11 cellular contexts compared by ENCODE assay signal in the genomic region with DNA sequence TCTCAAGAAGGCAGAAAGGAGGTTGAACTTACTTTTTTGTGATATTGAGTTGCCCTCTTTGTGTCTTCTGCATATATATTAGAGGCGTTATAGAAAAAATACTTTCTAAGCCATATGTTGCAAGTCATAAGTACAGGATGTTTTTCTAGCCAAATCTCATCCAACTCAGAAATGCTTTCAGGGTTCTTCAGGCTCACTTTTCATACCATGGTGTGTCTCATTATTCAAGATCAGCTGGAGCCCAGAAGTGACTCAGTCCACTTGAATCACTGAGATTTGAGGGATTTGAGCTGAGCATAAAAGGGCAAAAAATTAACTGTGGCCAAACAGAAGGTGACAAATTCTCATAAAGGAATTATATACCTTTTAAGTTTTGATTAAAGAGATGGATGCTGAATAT.
A peak's percentile ranks its signal among the peaks of the same experiment; 100 is the strongest.
DNase-seq lines count a peak whose midpoint lies in the region; ATAC-seq, FAIRE-seq and TF ChIP-seq lines count a peak whose summit lies in the region.
"Had no signal": no experiment of that assay in that cellular context is flagged by ENCODE, and none has a peak within 500 bp of the region (broad histone marks: within the 10 kb centered on the region; RNA-seq: fewer than 3 reads in every experiment).

No MANE protein-coding gene starts in this region.

- no peaks in the 10 kb centered on the region for H3K9me3 ChIP-seq in AG04450 (ENCODE audit: control insufficient read depth, insufficient read depth, low read length)
- H3K9me3 ChIP-seq in lung (ENCODE audit: control insufficient read depth in 2 of 2, insufficient read depth in 1 of 2, low read length in 1 of 2): no peaks in the 10 kb centered on the region
- no peaks in the 10 kb centered on the region for H3K9me3 ChIP-seq in colonic mucosa

- H3K27me3 ChIP-seq in AG04450 (ENCODE audit: control insufficient read depth, insufficient read depth, low read length) (no peaks in the 10 kb centered on the region), bronchial epithelial cell (ENCODE audit: control insufficient read depth, insufficient read depth, low read length) (no peaks in the 10 kb centered on the region), lung (ENCODE audit: control insufficient read depth, insufficient read depth) (no peaks in the 10 kb centered on the region), colonic mucosa (no peaks in the 10 kb centered on the region)

- TF ChIP-seq CTCF in AG04450 (IDR thresholded peaks at IDR 0.05; ENCODE audit: low read depth, low read length) (no peak), bronchial epithelial cell (IDR thresholded peaks at IDR 0.05; ENCODE audit: insufficient read depth, low read length, severe bottlenecking) (no peak), lung (IDR thresholded peaks at IDR 0.05; ENCODE audit: control extremely low read depth, extremely low read depth) (no peak), colonic mucosa (IDR thresholded peaks at IDR 0.05) (no peak)

- ATAC-seq in lung (ENCODE audit: insufficient read depth, low FRiP score) (peak; percentile 61), GM21717 (IDR thresholded peaks at IDR 0.05; ENCODE audit: unreplicated experiment) (no peak), GM18498 (IDR thresholded peaks at IDR 0.05; ENCODE audit: unreplicated experiment) (no peak)

- POLR2A ChIA-PET in AG04450 (lab: Yijun Ruan, JAX): interaction anchor here (1.1 to 1.2 kb wide), 2 partner anchors 137 to 143 kb away, joined by 3 to 5 read pairs; no protein-coding TSS in a partner anchor

- H3K36me3 ChIP-seq in bronchial epithelial cell (ENCODE audit: control insufficient read depth, insufficient read depth, low read length) (no peaks in the 10 kb centered on the region), lung (ENCODE audit: control insufficient read depth in 2 of 2, insufficient read depth in 2 of 2, low read length in 2 of 2) (no peaks in the 10 kb centered on the region), colonic mucosa (no peaks in the 10 kb centered on the region)

- intact Hi-C loops in colonic mucosa (cut with DNase I): no loop called here

- H3K4me1 ChIP-seq in lung (ENCODE audit: control insufficient read depth in 2 of 2, insufficient read depth in 2 of 2, low read length in 2 of 2) (no peaks in the 10 kb centered on the region), colonic mucosa (no peaks in the 10 kb centered on the region)

- DNase-seq in AG04450 (ENCODE audit: low read depth, low spot score) (peak; percentile 70), HTR-8/SVneo (ENCODE audit: insufficient read length, low spot score) (peak; percentile 32), bronchial epithelial cell (ENCODE audit: low read depth) (peak; percentile 79), lung (ENCODE audit: low spot score) (no peak), mesenteric fat pad (ENCODE audit: low spot score) (no peak), colonic mucosa (no peak)
- DNase-seq: activated CD4-positive, alpha-beta T cell treated with anti-CD3 and anti-CD28 coated beads, Interleukin-2, amount 50 U/mL, for 1 hour; activated gamma-delta T cell treated with Interleukin-2 at 50 U/mL for 16 hours; H7 had no signal

- CTCF ChIA-PET in AG04450 (lab: Charles Lee): interaction anchor here (0.5 kb wide), 1 partner anchor 138 kb away, joined by 3 read pairs; no protein-coding TSS in a partner anchor

- H3K27ac ChIP-seq in AG04450 (ENCODE audit: low read depth, low read length) (no peak overlapping the region), lung (ENCODE audit: low read depth in 1 of 2, low read length in 1 of 2) (no peak overlapping the region), colonic mucosa (no peak overlapping the region)

- no peak overlapping the region for H3K9ac ChIP-seq in colonic mucosa (ENCODE audit: low read depth in 2 of 2, low read length in 2 of 2)

- H3K4me3 ChIP-seq in AG04450 (ENCODE audit: low read depth, low read length): no peak overlapping the region
- H3K4me3 ChIP-seq in bronchial epithelial cell (ENCODE audit: low read depth, low read length): no peak overlapping the region
- H3K4me3 ChIP-seq in lung: no peak overlapping the region
- no peak overlapping the region for H3K4me3 ChIP-seq in colonic mucosa

- FAIRE-seq in HTR-8/SVneo (lab: Jason Lieb, UNC) (no peak), bronchial epithelial cell (lab: Jason Lieb, UNC) (no peak)

- WGBS in lung, 2 donors: 66 to 82% methylated on average over 1 of the region's 1 CpG

Comparison
In these comparisons a context has a peak if more than half of its experiments do, and no peak if none do; other contexts are left out.
1. DNase-seq: peak in AG04450 (single experiment), HTR-8/SVneo (single experiment) and bronchial epithelial cell (single experiment); none in lung (single experiment), mesenteric fat pad (single experiment) and colonic mucosa (single experiment).